ENCODE assay signal across 12 cellular contexts in genomic region chr2:105100064-105100840, GRCh38.
DNase-seq lines count a peak whose midpoint lies in the region; ATAC-seq and TF ChIP-seq lines count a peak whose summit lies in the region.
"Had no signal": no experiment of that assay in that cellular context is flagged by ENCODE, and none has a peak within 500 bp of the region (broad histone marks: within the 10 kb centered on the region; RNA-seq: fewer than 3 reads in every experiment).

No MANE protein-coding gene starts in this region.

- POLR2A ChIA-PET in RWPE1 (lab: Yijun Ruan, JAX; ENCODE audit: low non-redundant PET), result no interaction called here

- no peak overlapping the region for H3K27ac ChIP-seq in RWPE1
- H3K27ac ChIP-seq: cardiac muscle cell, upper lobe of left lung had no signal

- 85 to 87% methylated on average over 9 of the region's 9 CpGs for WGBS in lower leg skin, 2 donors

- intact Hi-C loops in CD14-positive monocyte (cut with micrococcal nuclease) (no loop called here), lower leg skin (cut with DNase I; ENCODE audit: low total_unique reads) (no loop called here)

- H3K4me3 ChIP-seq in lower leg skin (ENCODE audit: low read depth, poor library complexity, severe bottlenecking), result no peak overlapping the region
- H3K4me3 ChIP-seq: cardiac muscle cell, upper lobe of left lung had no signal

- peaks cover 0 to 1% (median 0%) of the 10 kb centered on the region in 7 donors for H3K9me3 Mint-ChIP-seq in CD14-positive monocyte

- peaks cover 35 to 49% of the 10 kb centered on the region in 2 donors for H3K36me3 Mint-ChIP-seq in CD14-positive monocyte

- TF ChIP-seq CTCF in CD14-positive monocyte (IDR thresholded peaks at IDR 0.05) (no peak), RWPE1 (conservative IDR thresholded peaks at IDR 0.05; ENCODE audit: low read depth) (no peak), lower leg skin (IDR thresholded peaks at IDR 0.05) (no peak)

- ATAC-seq in GM19468 (IDR thresholded peaks at IDR 0.05; ENCODE audit: extremely low read depth, unreplicated experiment), result peak; percentile 59
- ATAC-seq in HG03066 (IDR thresholded peaks at IDR 0.05; ENCODE audit: low read depth, unreplicated experiment), result peak; percentile 80

- peaks cover 0 to 2% (median 0%) of the 10 kb centered on the region in 3 donors for H3K27me3 Mint-ChIP-seq in CD14-positive monocyte (ENCODE audit: low read depth in 3 of 3)

- no peak overlapping the region for H3K4me3 Mint-ChIP-seq in CD14-positive monocyte

- H3K27ac Mint-ChIP-seq in CD14-positive monocyte, result peak overlapping the region in 6 of 7 donors; percentile 41 to 65 (median 50)

- CTCF ChIA-PET in RWPE1 (lab: Yijun Ruan, JAX), result no interaction called here

- peaks cover 27% of the 10 kb centered on the region for H3K4me1 Mint-ChIP-seq in CD14-positive monocyte

- no peak for DNase-seq in CD14-positive monocyte (ENCODE audit: low spot score)
- peak; percentile 16 for DNase-seq in RWPE1 (ENCODE audit: low spot score)
- DNase-seq in lower leg skin (ENCODE audit: low spot score in 2 of 2), result no peak
- DNase-seq in NCI-H187 (lab: John Stamatoyannopoulos, UW), result no peak
- no peak for DNase-seq in NCI-H2196 (lab: John Stamatoyannopoulos, UW; ENCODE audit: unreplicated experiment)
- no peak for DNase-seq in NCI-H526 treated with DMSO at 0.1 percent for 48 hours (lab: John Stamatoyannopoulos, UW)
- DNase-seq: activated CD8-positive, alpha-beta memory T cell treated with anti-CD3 and anti-CD28 coated beads, Interleukin-2, amount 50 U/mL, for 4 hours; NCI-H2029 treated with DMSO at 0.1 percent for 48 hours; upper lobe of left lung had no signal

- TF ChIP-seq POLR2A in lower leg skin (IDR thresholded peaks at IDR 0.05), result no peak
